ENCODE assay signal across 8 cellular contexts in genomic region chr6:70667711-70668498, GRCh38. TPM values are rescaled to one million over a fixed set of nuclear protein-coding genes. Genes with fewer than 3 reads are reported as not detected.
A peak's percentile ranks its signal among the peaks of the same experiment; 100 is the strongest.
DNase-seq lines count a peak whose midpoint lies in the region; ATAC-seq, FAIRE-seq and TF ChIP-seq lines count a peak whose summit lies in the region.

Gene SMAP1, plus strand, starts transcription at chr6:70667883. Its CDS starts 141 bp downstream, at chr6:70668024.

- H3K4me1 ChIP-seq in BLaER1 (peaks cover 35% of the 10 kb centered on the region), colonic mucosa (peaks cover 9% of the 10 kb centered on the region)

- H3K36me3 ChIP-seq in BLaER1: peaks cover 9% of the 10 kb centered on the region
- H3K36me3 ChIP-seq in colonic mucosa: no peaks in the 10 kb centered on the region

- H3K9me3 Mint-ChIP-seq in activated CD4-positive, alpha-beta T cell treated with anti-CD3 and anti-CD28 coated beads, Interleukin-2, amount 10 ng/mL, durations not matched to agents 24 days and 14 days: peaks cover 5% of the 10 kb centered on the region

- H3K4me2 ChIP-seq in BLaER1: peak within 1 kb of the TSS; percentile 80

- peaks cover 48% of the 10 kb centered on the region for H4K20me1 ChIP-seq in BLaER1

- H3K4me3 ChIP-seq in BLaER1: peak within 1 kb of the TSS; percentile 82
- H3K4me3 ChIP-seq in colonic mucosa: peak within 1 kb of the TSS; percentile 89

- no peak for TF ChIP-seq CTCF in colonic mucosa (IDR thresholded peaks at IDR 0.05)

- no peaks in the 10 kb centered on the region for H3K27me3 Mint-ChIP-seq in activated CD4-positive, alpha-beta T cell treated with anti-CD3 and anti-CD28 coated beads, Interleukin-2, amount 10 ng/mL, durations not matched to agents 24 days and 14 days

- peak; percentile 76 for DNase-seq in GM19239 (ENCODE audit: insufficient read length, low spot score)
- peak; percentile 71 to 91 for DNase-seq in NCI-H524 (lab: John Stamatoyannopoulos, UW)
- DNase-seq in activated CD4-positive, alpha-beta T cell treated with anti-CD3 and anti-CD28 coated beads, Interleukin-2, amount 10 ng/mL, durations not matched to agents 24 days and 14 days: peak; percentile 98
- DNase-seq in colonic mucosa: peak; percentile 97
- DNase-seq in left colon: peak; percentile 95 to 98
- peak; percentile 86 to 97 for DNase-seq in stimulated activated CD4-positive, alpha-beta T cell treated with anti-CD3 and anti-CD28 coated beads, Interleukin-1b, Interleukin-23, amount 100 ng/mL, for 4 hours (ENCODE audit: low read depth in 2 of 2)

- H3K27ac Mint-ChIP-seq in activated CD4-positive, alpha-beta T cell treated with anti-CD3 and anti-CD28 coated beads, Interleukin-2, amount 10 ng/mL, durations not matched to agents 24 days and 14 days: peak within 1 kb of the TSS; percentile 94

- peaks cover 18% of the 10 kb centered on the region for H3K36me3 Mint-ChIP-seq in activated CD4-positive, alpha-beta T cell treated with anti-CD3 and anti-CD28 coated beads, Interleukin-2, amount 10 ng/mL, durations not matched to agents 24 days and 14 days (ENCODE audit: low read depth)

- ATAC-seq in HG03442 (IDR thresholded peaks at IDR 0.05; ENCODE audit: unreplicated experiment) (peak; percentile 89), left colon (peak; percentile 94)

- intact Hi-C loops in activated CD4-positive, alpha-beta T cell treated with anti-CD3 and anti-CD28 coated beads, Interleukin-2, amount 10 ng/mL, durations not matched to agents 24 days and 14 days (cut with micrococcal nuclease): loop anchor here (1.0 to 5.0 kb wide), 6 partner anchors 17 to 871 kb away; partner anchors contain the start of genes FAM135A, LMBRD1 and SDHAF4
- intact Hi-C loops in colonic mucosa (cut with DNase I) (no loop called here), left colon (cut with DNase I, micrococcal nuclease) (loop anchor here in 1 of 2 donors (5.0 kb wide), 1 partner anchor 256 kb away; the partner anchor contains the start of gene FAM135A)

- H3K4me3 Mint-ChIP-seq in activated CD4-positive, alpha-beta T cell treated with anti-CD3 and anti-CD28 coated beads, Interleukin-2, amount 10 ng/mL, durations not matched to agents 24 days and 14 days: peak within 1 kb of the TSS; percentile 90

- H3K27ac ChIP-seq in BLaER1 (peak within 1 kb of the TSS; percentile 87), colonic mucosa (peak within 1 kb of the TSS; percentile 93)

- peak; percentile 45 for FAIRE-seq in GM19239 (lab: Jason Lieb, UNC)

- H3K9ac ChIP-seq in BLaER1 (peak within 1 kb of the TSS; percentile 87), colonic mucosa (ENCODE audit: low read depth in 2 of 2, low read length in 2 of 2) (peak within 1 kb of the TSS; percentile 84 to 93)

- H3K9me3 ChIP-seq in BLaER1 (no peaks in the 10 kb centered on the region), colonic mucosa (no peaks in the 10 kb centered on the region)

- H3K27me3 ChIP-seq in BLaER1 (no peaks in the 10 kb centered on the region), colonic mucosa (no peaks in the 10 kb centered on the region)

- H3K4me1 Mint-ChIP-seq in activated CD4-positive, alpha-beta T cell treated with anti-CD3 and anti-CD28 coated beads, Interleukin-2, amount 10 ng/mL, durations not matched to agents 24 days and 14 days: peaks cover 52% of the 10 kb centered on the region

RNA-seq across cellular contexts. Expression of gene SMAP1, which starts in this region (rescaled TPM):
- 21.5 and 23.2 TPM in 2 replicates for total RNA-seq in activated CD4-positive, alpha-beta T cell treated with anti-CD3 and anti-CD28 coated beads, Interleukin-2, amount 10 ng/mL, durations not matched to agents 24 days and 14 days
- total RNA-seq in colonic mucosa (10 to 100 TPM; 42.3 to 62.8 TPM), left colon (10 to 100 TPM; 47.4 to 48.4 TPM)

Comparison
In these comparisons a context has a peak if more than half of its experiments do, and no peak if none do; other contexts are left out.
1. Peak in every context shown above with its lines: DNase-seq, ATAC-seq, H3K4me3 ChIP-seq and H3K27ac ChIP-seq.